16 cellular contexts compared by ENCODE assay signal in the genomic region with DNA sequence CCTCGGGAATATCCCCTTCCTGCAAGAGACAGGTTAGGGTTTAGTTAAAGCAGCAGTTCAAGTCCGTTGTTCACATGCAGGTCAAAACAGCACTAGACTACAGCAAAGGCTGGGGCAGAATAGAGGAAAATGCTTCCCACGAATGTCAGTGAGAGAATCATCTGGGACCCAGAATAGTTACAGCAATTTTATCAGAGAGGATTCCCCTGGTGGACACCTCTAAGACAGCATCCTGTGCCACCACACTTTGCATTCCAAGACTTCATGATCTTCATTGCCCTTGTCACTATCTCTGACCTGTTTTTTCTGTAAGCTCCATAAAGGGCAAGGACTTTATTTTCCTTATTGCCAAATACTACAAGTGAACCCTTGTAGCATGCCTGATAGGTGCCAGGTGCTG. TPM values are rescaled to one million over a fixed set of nuclear protein-coding genes. Genes with fewer than 3 reads are reported as not detected.
DNase-seq lines count a peak whose midpoint lies in the region; ATAC-seq, FAIRE-seq and TF ChIP-seq lines count a peak whose summit lies in the region.
"Had no signal": no experiment of that assay in that cellular context is flagged by ENCODE, and none has a peak within 500 bp of the region (broad histone marks: within the 10 kb centered on the region; RNA-seq: fewer than 3 reads in every experiment).

No MANE protein-coding gene starts in this region.

- POLR2A ChIA-PET in K562 (lab: Yijun Ruan, JAX) = no interaction called here
- POLR2A ChIA-PET in HepG2 (lab: Yijun Ruan, JAX) = interaction anchor here (1.0 kb wide), 1 partner anchor 24 kb away, joined by 3 read pairs; a partner anchor contains a TSS
- POLR2A ChIA-PET in activated CD4-positive, alpha-beta memory T cell treated with anti-CD3 and anti-CD28 coated beads for 36 hours (lab: Charles Lee) = no interaction called here

- H3F3A ChIP-seq in Loucy (ENCODE audit: low read depth) = peaks cover 3% of the 10 kb centered on the region; the same call in 1 of the 2 replicates
- no peaks in the 10 kb centered on the region for H3F3A ChIP-seq in GM23248 (ENCODE audit: insufficient read depth)

- H3K9me2 ChIP-seq in Loucy (replicated peaks; ENCODE audit: low read depth, low read length) = no peaks in the 10 kb centered on the region
- no peaks in the 10 kb centered on the region for H3K9me2 ChIP-seq in GM23248 (ENCODE audit: insufficient read depth)

- BruUV-seq in K562 (replicated peaks; lab: Mats Ljungman, UMichigan) (no TSS peak), HepG2 (replicated peaks; lab: Mats Ljungman, UMichigan) (no TSS peak)

- no peak overlapping the region for H3K9ac ChIP-seq in Loucy (ENCODE audit: low read depth, low read length, poor library complexity, severe bottlenecking)
- H3K9ac ChIP-seq in K562 (ENCODE audit: insufficient read depth in 1 of 2, low read depth in 2 of 2, low read length in 2 of 2) = peak overlapping the region in 1 of 2 experiments; percentile 81; a peak in 1 of 4 replicates
- H3K9ac ChIP-seq in HepG2 (ENCODE audit: insufficient read depth, low read depth, low read length) = no peak overlapping the region
- H3K9ac ChIP-seq in GM23248 = no peak overlapping the region

- no peak for TF ChIP-seq EP300 in K562 (IDR thresholded peaks at IDR 0.05; ENCODE audit: low read length)
- no peak for TF ChIP-seq EP300 in HepG2 (IDR thresholded peaks at IDR 0.05; ENCODE audit: low read depth in 2 of 2, low read length in 2 of 2)
- TF ChIP-seq EP300 in HepG2 (CRISPR knock-in tag; IDR thresholded peaks at IDR 0.05; ENCODE audit: borderline replicate concordance) = no peak

- TF ChIP-seq RAD21 in K562 (CRISPR knock-in tag; conservative IDR thresholded peaks at IDR 0.05 in 1 of 2, IDR thresholded peaks at IDR 0.05 in 1 of 2) (peak in 1 of 2 experiments; percentile 16; a peak in 2 of 4 replicates), HepG2 (CRISPR knock-in tag; IDR thresholded peaks at IDR 0.05) (no peak)

- no peaks in the 10 kb centered on the region for H3K9me1 ChIP-seq in K562 (ENCODE audit: control insufficient read depth, insufficient read depth, low read length)

- H3K4me1 Mint-ChIP-seq in activated CD4-positive, alpha-beta memory T cell treated with anti-CD3 and anti-CD28 coated beads for 36 hours (ENCODE audit: low read depth) = no peaks in the 10 kb centered on the region

- H3K4me1 ChIP-seq in Loucy (ENCODE audit: insufficient read depth, low read length, poor library complexity, severe bottlenecking) (peaks cover 19% of the 10 kb centered on the region), K562 (replicated peaks in 1 of 2; ENCODE audit: control insufficient read depth in 2 of 2, insufficient read depth in 2 of 2, low read length in 2 of 2) (peaks cover 19 to 35% of the 10 kb centered on the region in 2 experiments), HepG2 (ENCODE audit: insufficient read depth, low read length) (peaks cover 57% of the 10 kb centered on the region), mucosa of descending colon (ENCODE audit: low read depth) (peaks cover 22% of the 10 kb centered on the region), GM23248 (ENCODE audit: insufficient read depth) (peaks cover 10% of the 10 kb centered on the region; the same call in 1 of the 2 replicates)

- H3K27ac Mint-ChIP-seq in activated CD4-positive, alpha-beta memory T cell treated with anti-CD3 and anti-CD28 coated beads for 36 hours = no peak overlapping the region
- H3K27ac Mint-ChIP-seq: activated naive CD8-positive, alpha-beta T cell treated with anti-CD3 and anti-CD28 coated beads, Interleukin-2, amount 10 ng/mL, durations not matched to agents 7 days and 5 days; stimulated activated memory B cell treated with anti-CD40 and anti-IgM and Interleukin-4, amounts not matched to agents 10 μg/mL and 1 μg/mL and 100 μg/mL, for 72 hours had no signal

- WGBS in K562 (ENCODE audit: insufficient coverage, low coverage, missing lambda C conversion rate) = 16% methylated on average over 3 of the region's 3 CpGs
- WGBS in HepG2 (ENCODE audit: low lambda C conversion rate) = 6% methylated on average over 2 of the region's 3 CpGs
- 46 to 59% methylated on average over 3 of the region's 3 CpGs for WGBS in GM23248 (ENCODE audit: low coverage in 1 of 2, low lambda C conversion rate in 2 of 2, missing lambda C conversion rate in 2 of 2), 2 experiments

- in situ Hi-C loops in K562 (cut with MboI) = no loop called here
- in situ Hi-C loops in HepG2 (cut with HindIII; ENCODE audit: extremely low pct_ligation_motif_present, low pct_unique_long_range_greater_than_20kb) = no loop called here
- in situ Hi-C loops in GM23248 (cut with MboI) = no loop called here

- no peaks in the 10 kb centered on the region for H3K9me3 ChIP-seq in Loucy (ENCODE audit: insufficient read depth, low read depth, low read length)
- peaks cover 2% of the 10 kb centered on the region for H3K9me3 ChIP-seq in K562 (replicated peaks; ENCODE audit: control insufficient read depth, insufficient read depth, low read depth, low read length)
- no peaks in the 10 kb centered on the region for H3K9me3 ChIP-seq in HepG2 (ENCODE audit: low read length)
- H3K9me3 ChIP-seq in mucosa of descending colon = no peaks in the 10 kb centered on the region
- no peaks in the 10 kb centered on the region for H3K9me3 ChIP-seq in GM23248 (ENCODE audit: low read depth)

- H3K27me3 ChIP-seq in Loucy (ENCODE audit: insufficient read depth, low read length, poor library complexity, severe bottlenecking) = no peaks in the 10 kb centered on the region
- H3K27me3 ChIP-seq in K562 (ENCODE audit: control insufficient read depth in 2 of 2, insufficient read depth in 2 of 2, low read length in 2 of 2) = no peaks in the 10 kb centered on the region
- no peaks in the 10 kb centered on the region for H3K27me3 ChIP-seq in HepG2 (ENCODE audit: control insufficient read depth in 1 of 2, insufficient read depth in 2 of 2, low read length in 2 of 2)
- H3K27me3 ChIP-seq in GM23248 (replicated peaks; ENCODE audit: insufficient read depth) = no peaks in the 10 kb centered on the region; the same call in 1 of the 2 replicates

- H3K4me3 Mint-ChIP-seq in activated CD4-positive, alpha-beta memory T cell treated with anti-CD3 and anti-CD28 coated beads for 36 hours = no peak overlapping the region
- H3K4me3 Mint-ChIP-seq: activated naive CD8-positive, alpha-beta T cell treated with anti-CD3 and anti-CD28 coated beads, Interleukin-2, amount 10 ng/mL, durations not matched to agents 7 days and 5 days; stimulated activated memory B cell treated with anti-CD40 and anti-IgM and Interleukin-4, amounts not matched to agents 10 μg/mL and 1 μg/mL and 100 μg/mL, for 72 hours had no signal

- peak; percentile 56 for TF ChIP-seq CTCF in Loucy (conservative IDR thresholded peaks at IDR 0.05; ENCODE audit: low read length)
- TF ChIP-seq CTCF in K562 (IDR thresholded peaks at IDR 0.05 in 2 of 3, conservative IDR thresholded peaks at IDR 0.05 in 1 of 3; ENCODE audit: insufficient read depth in 2 of 3, low read depth in 1 of 3, low read length in 3 of 3) = peak; percentile 28 to 53 (median 43); a peak in 3 of 6 replicates
- 0 out of 2 replicates have a peak, but pooled peaks have one; percentile 9 for TF ChIP-seq CTCF in HepG2 (CRISPR knock-in tag; IDR thresholded peaks at IDR 0.05)
- TF ChIP-seq CTCF in mucosa of descending colon (IDR thresholded peaks at IDR 0.05) = no peak

- no peak for FAIRE-seq in K562 (lab: Jason Lieb, UNC)
- FAIRE-seq in HepG2 (lab: Jason Lieb, UNC) = peak; percentile 15

- H3K27ac ChIP-seq in K562 (ENCODE audit: extremely low read depth, low read depth, low read length) (no peak overlapping the region), HepG2 (ENCODE audit: extremely low read length, insufficient read depth, low read length) (no peak overlapping the region), substantia nigra (ENCODE audit: low read depth, low read length, poor library complexity, severe bottlenecking) (no peak overlapping the region), GM23248 (no peak overlapping the region)

- H3K36me3 ChIP-seq in Loucy (ENCODE audit: insufficient read depth, low read length) = no peaks in the 10 kb centered on the region
- no peaks in the 10 kb centered on the region for H3K36me3 ChIP-seq in K562 (ENCODE audit: control insufficient read depth, insufficient read depth, low read length)
- H3K36me3 ChIP-seq in HepG2 (replicated peaks in 1 of 2; ENCODE audit: control insufficient read depth in 1 of 2, insufficient read depth in 2 of 2, low read length in 2 of 2) = no peaks in the 10 kb centered on the region
- no peaks in the 10 kb centered on the region for H3K36me3 ChIP-seq in mucosa of descending colon (ENCODE audit: low read depth)
- H3K36me3 ChIP-seq in GM23248 (ENCODE audit: low read depth) = no peaks in the 10 kb centered on the region

- H3K9me3 Mint-ChIP-seq in activated CD4-positive, alpha-beta memory T cell treated with anti-CD3 and anti-CD28 coated beads for 36 hours = no peaks in the 10 kb centered on the region
- H3K9me3 Mint-ChIP-seq: activated naive CD8-positive, alpha-beta T cell treated with anti-CD3 and anti-CD28 coated beads, Interleukin-2, amount 10 ng/mL, durations not matched to agents 7 days and 5 days; stimulated activated memory B cell treated with anti-CD40 and anti-IgM and Interleukin-4, amounts not matched to agents 10 μg/mL and 1 μg/mL and 100 μg/mL, for 72 hours had no signal

- DNase-seq in ELR (ENCODE audit: low read depth) (peak; percentile 26), K562 (ENCODE audit: extremely low read depth in 1 of 4, low spot score in 3 of 4) (peak in 3 of 4 experiments; percentile 25 to 37 (median 32)), HepG2 (ENCODE audit: low spot score) (no peak), substantia nigra (lab: John Stamatoyannopoulos, UW) (no peak), mucosa of descending colon (no peak), GM23248 (no peak)
- DNase-seq in activated CD4-positive, alpha-beta memory T cell treated with anti-CD3 and anti-CD28 coated beads for 36 hours = no peak
- DNase-seq: activated naive CD8-positive, alpha-beta T cell treated with anti-CD3 and anti-CD28 coated beads, Interleukin-2, amount 10 ng/mL, durations not matched to agents 7 days and 5 days; C1 segment of cervical spinal cord; cortex of kidney; NCI-H187; stimulated activated CD4-positive, alpha-beta T cell treated with anti-CD3 and anti-CD28 coated beads, Interleukin-4, amount 100 ng/mL, for 1 hour had no signal

- H4K20me1 ChIP-seq in Loucy (ENCODE audit: insufficient read depth, low read length, poor library complexity, severe bottlenecking) (no peaks in the 10 kb centered on the region), K562 (replicated peaks; ENCODE audit: control insufficient read depth, insufficient read depth, low read length) (no peaks in the 10 kb centered on the region), HepG2 (ENCODE audit: insufficient read depth, low read length) (no peaks in the 10 kb centered on the region), GM23248 (ENCODE audit: insufficient read depth) (no peaks in the 10 kb centered on the region)

- no peaks in the 10 kb centered on the region for H3K79me2 ChIP-seq in Loucy (ENCODE audit: insufficient read depth, low read length)
- H3K79me2 ChIP-seq in K562 (ENCODE audit: control insufficient read depth, insufficient read depth, low read length) = no peaks in the 10 kb centered on the region
- H3K79me2 ChIP-seq in HepG2 (ENCODE audit: insufficient read depth, low read length) = no peaks in the 10 kb centered on the region
- H3K79me2 ChIP-seq in GM23248 (ENCODE audit: insufficient read depth) = no peaks in the 10 kb centered on the region

- H3K4me3 ChIP-seq in Loucy (ENCODE audit: low read length, poor library complexity, severe bottlenecking) = no peak overlapping the region
- no peak overlapping the region for H3K4me3 ChIP-seq in K562
- peak overlapping the region in 2 of 3 experiments; percentile 22 to 63; a peak in 2 of 6 replicates for H3K4me3 ChIP-seq in HepG2 (replicated peaks in 1 of 3; ENCODE audit: insufficient read depth in 1 of 3, low read depth in 2 of 3, low read length in 3 of 3)
- no peak overlapping the region for H3K4me3 ChIP-seq in mucosa of descending colon
- no peak overlapping the region for H3K4me3 ChIP-seq in GM23248

- H3K36me3 Mint-ChIP-seq in activated CD4-positive, alpha-beta memory T cell treated with anti-CD3 and anti-CD28 coated beads for 36 hours = no peaks in the 10 kb centered on the region
- H3K36me3 Mint-ChIP-seq: activated naive CD8-positive, alpha-beta T cell treated with anti-CD3 and anti-CD28 coated beads, Interleukin-2, amount 10 ng/mL, durations not matched to agents 7 days and 5 days; stimulated activated memory B cell treated with anti-CD40 and anti-IgM and Interleukin-4, amounts not matched to agents 10 μg/mL and 1 μg/mL and 100 μg/mL, for 72 hours had no signal

- CTCF ChIA-PET in K562 (lab: Yijun Ruan, JAX; ENCODE audit: low intra/inter-chr PET ratio) = no interaction called here
- CTCF ChIA-PET in HepG2 (lab: Yijun Ruan, JAX; ENCODE audit: low intra/inter-chr PET ratio, low total read pairs) = no interaction called here
- CTCF ChIA-PET in activated CD4-positive, alpha-beta memory T cell treated with anti-CD3 and anti-CD28 coated beads for 36 hours (lab: Charles Lee) = interaction anchor here (0.8 to 1.2 kb wide), 2 partner anchors 28 to 34 kb away, joined by 3 read pairs; no protein-coding TSS in a partner anchor

- H2AFZ ChIP-seq in Loucy (ENCODE audit: low read length) (no peak overlapping the region), K562 (ENCODE audit: low read depth, low read length) (peak overlapping the region; percentile 76), HepG2 (ENCODE audit: low read length) (peak overlapping the region; percentile 83), GM23248 (no peak overlapping the region)

- ATAC-seq in K562 = peak; percentile 67
- peak; percentile 53 for ATAC-seq in HepG2
- ATAC-seq in mucosa of descending colon = no peak
- ATAC-seq: activated CD4-positive, CD25-positive, alpha-beta regulatory T cell treated with anti-CD3 and anti-CD28 coated beads, Interleukin-2, amount 50 U/mL, for 24 hours; stimulated activated memory B cell treated with anti-CD40 and anti-IgM and Interleukin-4, amounts not matched to agents 10 μg/mL and 1 μg/mL and 100 μg/mL, for 72 hours had no signal

- peaks cover 11% of the 10 kb centered on the region for H3K27me3 Mint-ChIP-seq in activated CD4-positive, alpha-beta memory T cell treated with anti-CD3 and anti-CD28 coated beads for 36 hours

- no peak for TF ChIP-seq POLR2A in K562 (conservative IDR thresholded peaks at IDR 0.05)
- no peak for TF ChIP-seq POLR2A in HepG2 (IDR thresholded peaks at IDR 0.05; ENCODE audit: insufficient read depth in 1 of 2, low read depth in 2 of 2, low read length in 2 of 2)

- no peak overlapping the region for H3K4me2 ChIP-seq in Loucy (ENCODE audit: low read depth, low read length, poor library complexity, severe bottlenecking)
- peak overlapping the region; percentile 10; the same call in 1 of the 2 replicates for H3K4me2 ChIP-seq in K562 (ENCODE audit: insufficient read depth, low read length)
- peak overlapping the region; percentile 89 for H3K4me2 ChIP-seq in HepG2 (ENCODE audit: low read depth, low read length)
- no peak overlapping the region for H3K4me2 ChIP-seq in GM23248 (ENCODE audit: unreplicated experiment)

- intact Hi-C loops in K562 (cut with micrococcal nuclease) (loop anchor here (5.0 kb wide), 1 partner anchor 33 kb away; no protein-coding TSS in a partner anchor), HepG2 (cut with micrococcal nuclease; ENCODE audit: unreplicated experiment) (loop anchor here (1.0 to 10.0 kb wide), 2 partner anchors 25 to 115 kb away; a partner anchor contains a TSS), mucosa of descending colon (cut with DNase I, micrococcal nuclease) (no loop called here)
- intact Hi-C loops in activated CD4-positive, alpha-beta memory T cell treated with anti-CD3 and anti-CD28 coated beads for 36 hours (cut with micrococcal nuclease) = no loop called here

RNA-seq across cellular contexts. Expression of a gene that starts 12.9 kb away (rescaled TPM):
- not detected in 2 replicates for total RNA-seq in K562 (2011; cell fraction: chromatin; rRNA removed; ENCODE audit: low replicate concordance)
- total RNA-seq in K562 (2011; cell fraction: nucleolus; rRNA removed) = not detected in 2 replicates
- not detected in 2 replicates for total RNA-seq in K562 (2011; cell fraction: nucleoplasm; rRNA removed)
- total RNA-seq in K562 (2014; rRNA removed) (not detected in 2 replicates), K562 (2014; rRNA removed; fragmentation: Illumina TruSeq; extraction: Trizol) (not detected in 2 replicates), K562 (2015; rRNA removed; fragmentation: Illumina TruSeq; extraction: Trizol) (not detected in 2 replicates), K562 (2021) (not detected in 2 replicates), HepG2 (2016; rRNA removed; fragmentation: Illumina TruSeq; extraction: Trizol) (not detected in 2 replicates), mucosa of descending colon (not detected)
- polyA plus RNA-seq in K562 (2011; rRNA removed) (not detected in 2 replicates), K562 (2014; fragmentation: Illumina TruSeq; extraction: Trizol) (not detected in 2 replicates), K562 (2014; fragmentation: Nextera tagmentation; extraction: Ambion mirVana) (not detected), K562 (2014; rRNA removed) (not detected in 2 replicates), HepG2 (2011; rRNA removed) (not detected in 2 replicates), GM23248 (2016; fragmentation: Nextera tagmentation; extraction: Ambion mirVana) (not detected in 2 replicates)
- polyA plus RNA-seq in K562 (2011; cell fraction: cytosol; rRNA removed) = not detected in 2 replicates
- not detected in 2 replicates for polyA plus RNA-seq in K562 (2011; cell fraction: nucleus; rRNA removed)
- not detected in 2 replicates for polyA plus RNA-seq in K562 (2012)
- not detected in 2 replicates for polyA minus RNA-seq in K562 (2011; rRNA and poly(A)+ RNA removed)
- polyA minus RNA-seq in K562 (2011; cell fraction: cytosol; rRNA and poly(A)+ RNA removed) = not detected in 2 replicates
- not detected in 2 replicates for polyA minus RNA-seq in K562 (2011; cell fraction: nucleus; rRNA and poly(A)+ RNA removed)
- total RNA-seq in HepG2 (2016; cell fraction: cytosol; rRNA removed; fragmentation: Illumina TruSeq; extraction: Trizol; ENCODE audit: low read depth) = not detected in 2 replicates
- total RNA-seq in HepG2 (2016; cell fraction: insoluble cytoplasmic fraction; rRNA removed; fragmentation: Illumina TruSeq; extraction: Trizol) = not detected in 2 replicates
- not detected in 2 replicates for total RNA-seq in HepG2 (2016; cell fraction: membrane; rRNA removed; fragmentation: Illumina TruSeq; extraction: Trizol)
- not detected in 2 replicates for total RNA-seq in HepG2 (2016; cell fraction: nucleus; rRNA removed; fragmentation: Illumina TruSeq; extraction: Trizol)
- polyA plus RNA-seq in HepG2 (2011; cell fraction: cytosol; rRNA removed) = not detected in 2 replicates
- not detected in 2 replicates for polyA plus RNA-seq in HepG2 (2011; cell fraction: nucleus; rRNA removed)
- not detected in 2 replicates for polyA plus RNA-seq in HepG2 (2012)
- not detected in 2 replicates for polyA plus RNA-seq in HepG2 (2016; cell fraction: cytosol; fragmentation: Illumina TruSeq; extraction: Trizol; ENCODE audit: low read depth)
- not detected in 2 replicates for polyA plus RNA-seq in HepG2 (2016; cell fraction: insoluble cytoplasmic fraction; fragmentation: Illumina TruSeq; extraction: Trizol; ENCODE audit: low read depth)
- not detected in 2 replicates for polyA plus RNA-seq in HepG2 (2016; cell fraction: membrane; fragmentation: Illumina TruSeq; extraction: Trizol; ENCODE audit: low read depth)
- not detected in 2 replicates for polyA plus RNA-seq in HepG2 (2016; cell fraction: nucleus; fragmentation: Illumina TruSeq; extraction: Trizol; ENCODE audit: insufficient read depth, low read depth)
- polyA minus RNA-seq in HepG2 (2011; rRNA and poly(A)+ RNA removed; ENCODE audit: low replicate concordance) = not detected in 2 replicates
- not detected in 2 replicates for polyA minus RNA-seq in HepG2 (2011; cell fraction: cytosol; rRNA and poly(A)+ RNA removed)
- polyA minus RNA-seq in HepG2 (2011; cell fraction: nucleus; rRNA and poly(A)+ RNA removed) = not detected in 2 replicates
- total RNA-seq in GM23248 (2014; rRNA removed; shearing (Covaris generic)) = not detected in 2 replicates
- not detected for total RNA-seq in activated CD4-positive, alpha-beta memory T cell treated with anti-CD3 and anti-CD28 coated beads for 36 hours
- total RNA-seq: activated naive CD8-positive, alpha-beta T cell treated with anti-CD3 and anti-CD28 coated beads, Interleukin-2, amount 10 ng/mL, durations not matched to agents 7 days and 5 days; myocyte had no signal

RNA-seq across cellular contexts. Expression of a gene that starts 24.8 kb away (rescaled TPM):
- 98.0 and 157 TPM in 2 replicates for total RNA-seq in K562 (2011; cell fraction: chromatin; rRNA removed; ENCODE audit: low replicate concordance)
- 44.4 and 52.9 TPM in 2 replicates for total RNA-seq in K562 (2011; cell fraction: nucleolus; rRNA removed)
- 98.7 and 150 TPM in 2 replicates for total RNA-seq in K562 (2011; cell fraction: nucleoplasm; rRNA removed)
- 42.7 and 68.2 TPM in 2 replicates for total RNA-seq in K562 (2014; rRNA removed)
- 34.1 and 36.8 TPM in 2 replicates for total RNA-seq in K562 (2014; rRNA removed; fragmentation: Illumina TruSeq; extraction: Trizol)
- total RNA-seq in K562 (2015; rRNA removed; fragmentation: Illumina TruSeq; extraction: Trizol) = 27.3 and 30.1 TPM in 2 replicates
- 20.1 and 23.7 TPM in 2 replicates for total RNA-seq in K562 (2021)
- polyA plus RNA-seq in K562 (2011; rRNA removed) = 23.0 and 28.8 TPM in 2 replicates
- 4.8 and 12.2 TPM in 2 replicates for polyA plus RNA-seq in K562 (2011; cell fraction: cytosol; rRNA removed)
- polyA plus RNA-seq in K562 (2011; cell fraction: nucleus; rRNA removed) = 24.7 and 26.4 TPM in 2 replicates
- polyA plus RNA-seq in K562 (2012) = 13.1 and 14.4 TPM in 2 replicates
- polyA plus RNA-seq in K562 (2014; fragmentation: Illumina TruSeq; extraction: Trizol) = 21.5 and 23.9 TPM in 2 replicates
- polyA plus RNA-seq in K562 (2014; fragmentation: Nextera tagmentation; extraction: Ambion mirVana) = 1 to 10 TPM; 6.4 to 7.8 TPM
- 34.7 and 35.0 TPM in 2 replicates for polyA plus RNA-seq in K562 (2014; rRNA removed)
- 56.7 and 88.0 TPM in 2 replicates for polyA minus RNA-seq in K562 (2011; rRNA and poly(A)+ RNA removed)
- polyA minus RNA-seq in K562 (2011; cell fraction: cytosol; rRNA and poly(A)+ RNA removed) = 18.0 and 22.5 TPM in 2 replicates
- 77.7 and 125 TPM in 2 replicates for polyA minus RNA-seq in K562 (2011; cell fraction: nucleus; rRNA and poly(A)+ RNA removed)
- 20.3 and 22.9 TPM in 2 replicates for total RNA-seq in HepG2 (2016; rRNA removed; fragmentation: Illumina TruSeq; extraction: Trizol)
- total RNA-seq in HepG2 (2016; cell fraction: cytosol; rRNA removed; fragmentation: Illumina TruSeq; extraction: Trizol; ENCODE audit: low read depth) = 101 and 103 TPM in 2 replicates
- 17.7 and 21.8 TPM in 2 replicates for total RNA-seq in HepG2 (2016; cell fraction: insoluble cytoplasmic fraction; rRNA removed; fragmentation: Illumina TruSeq; extraction: Trizol)
- 46.4 and 49.5 TPM in 2 replicates for total RNA-seq in HepG2 (2016; cell fraction: membrane; rRNA removed; fragmentation: Illumina TruSeq; extraction: Trizol)
- 24.4 and 25.3 TPM in 2 replicates for total RNA-seq in HepG2 (2016; cell fraction: nucleus; rRNA removed; fragmentation: Illumina TruSeq; extraction: Trizol)
- 7.7 and 10.0 TPM in 2 replicates for polyA plus RNA-seq in HepG2 (2011; rRNA removed)
- polyA plus RNA-seq in HepG2 (2011; cell fraction: cytosol; rRNA removed) = 5.8 and 6.4 TPM in 2 replicates
- polyA plus RNA-seq in HepG2 (2011; cell fraction: nucleus; rRNA removed) = 4.7 and 6.6 TPM in 2 replicates
- 7.9 and 14.2 TPM in 2 replicates for polyA plus RNA-seq in HepG2 (2012)
- polyA plus RNA-seq in HepG2 (2016; cell fraction: cytosol; fragmentation: Illumina TruSeq; extraction: Trizol; ENCODE audit: low read depth) = 27.3 and 41.2 TPM in 2 replicates
- polyA plus RNA-seq in HepG2 (2016; cell fraction: insoluble cytoplasmic fraction; fragmentation: Illumina TruSeq; extraction: Trizol; ENCODE audit: low read depth) = 12.7 and 13.8 TPM in 2 replicates
- 23.3 and 27.7 TPM in 2 replicates for polyA plus RNA-seq in HepG2 (2016; cell fraction: membrane; fragmentation: Illumina TruSeq; extraction: Trizol; ENCODE audit: low read depth)
- 8.8 and 9.8 TPM in 2 replicates for polyA plus RNA-seq in HepG2 (2016; cell fraction: nucleus; fragmentation: Illumina TruSeq; extraction: Trizol; ENCODE audit: insufficient read depth, low read depth)
- 6.9 and 13.0 TPM in 2 replicates for polyA minus RNA-seq in HepG2 (2011; rRNA and poly(A)+ RNA removed; ENCODE audit: low replicate concordance)
- polyA minus RNA-seq in HepG2 (2011; cell fraction: cytosol; rRNA and poly(A)+ RNA removed) = 10.9 and 14.5 TPM in 2 replicates
- 89.4 and 91.3 TPM in 2 replicates for polyA minus RNA-seq in HepG2 (2011; cell fraction: nucleus; rRNA and poly(A)+ RNA removed)
- total RNA-seq in mucosa of descending colon = 100 to 1,000 TPM in 1 of 3 donors, 10 to 100 TPM in 2; 60.0 to 151 (median 77.9) TPM
- 0.76 and 7.0 TPM in 2 replicates for total RNA-seq in GM23248 (2014; rRNA removed; shearing (Covaris generic))
- polyA plus RNA-seq in GM23248 (2016; fragmentation: Nextera tagmentation; extraction: Ambion mirVana) = 7.4 and 7.7 TPM in 2 replicates
- 1 to 10 TPM; 3.8 to 4.3 TPM for total RNA-seq in activated CD4-positive, alpha-beta memory T cell treated with anti-CD3 and anti-CD28 coated beads for 36 hours

Comparison
In these comparisons a context has a peak if more than half of its experiments do, and no peak if none do; other contexts are left out.
1. DNase-seq: peak in ELR (single experiment) and K562 (3 of 4); none in HepG2 (single experiment), substantia nigra (0 of 49), mucosa of descending colon (0 of 3), GM23248 (single experiment) and activated CD4-positive, alpha-beta memory T cell treated with anti-CD3 and anti-CD28 coated beads for 36 hours (single experiment).
2. H2AFZ ChIP-seq: peak in K562 (single experiment) and HepG2 (single experiment); none in Loucy (single experiment) and GM23248 (single experiment).
3. H3K4me2 ChIP-seq: peak in K562 (single experiment) and HepG2 (single experiment); none in Loucy (single experiment) and GM23248 (single experiment).
4. H3K4me3 ChIP-seq: peak in HepG2 (2 of 3); none in Loucy (single experiment), K562 (single experiment), mucosa of descending colon (single experiment) and GM23248 (single experiment).
5. intact Hi-C loops: an anchor here in K562 (5.0 kb wide) and HepG2 (1.0 to 10.0 kb wide); none called in mucosa of descending colon and activated CD4-positive, alpha-beta memory T cell treated with anti-CD3 and anti-CD28 coated beads for 36 hours.